Comparison of ENCODE assay signal across 1 cellular context in genomic region chr4:25131925-25132324, GRCh38.
TF ChIP-seq lines count a peak whose summit lies in the region.

No MANE protein-coding gene starts in this region.

TF ChIP-seq in WTC11, 78 proteins besides CTCF, POLR2A, EP300 and RAD21 (continued from another document):
- TF ChIP-seq PRDM15 (CRISPR knock-in tag; IDR thresholded peaks at IDR 0.05) (no peak), GABPB1 (CRISPR knock-in tag; IDR thresholded peaks at IDR 0.05) (no peak), SMAD3 (CRISPR knock-in tag; IDR thresholded peaks at IDR 0.05; ENCODE audit: borderline replicate concordance) (no peak), ATF2 (CRISPR knock-in tag; IDR thresholded peaks at IDR 0.05; ENCODE audit: borderline replicate concordance, low read depth) (no peak), ZNF396 (CRISPR knock-in tag; IDR thresholded peaks at IDR 0.05; ENCODE audit: borderline replicate concordance) (no peak), ZSCAN18 (CRISPR knock-in tag; IDR thresholded peaks at IDR 0.05) (no peak), ZMAT4 (CRISPR knock-in tag; IDR thresholded peaks at IDR 0.05) (no peak)
TF ChIP-seq in WTC11: peak in this region for 0.
